In the genomic region with DNA sequence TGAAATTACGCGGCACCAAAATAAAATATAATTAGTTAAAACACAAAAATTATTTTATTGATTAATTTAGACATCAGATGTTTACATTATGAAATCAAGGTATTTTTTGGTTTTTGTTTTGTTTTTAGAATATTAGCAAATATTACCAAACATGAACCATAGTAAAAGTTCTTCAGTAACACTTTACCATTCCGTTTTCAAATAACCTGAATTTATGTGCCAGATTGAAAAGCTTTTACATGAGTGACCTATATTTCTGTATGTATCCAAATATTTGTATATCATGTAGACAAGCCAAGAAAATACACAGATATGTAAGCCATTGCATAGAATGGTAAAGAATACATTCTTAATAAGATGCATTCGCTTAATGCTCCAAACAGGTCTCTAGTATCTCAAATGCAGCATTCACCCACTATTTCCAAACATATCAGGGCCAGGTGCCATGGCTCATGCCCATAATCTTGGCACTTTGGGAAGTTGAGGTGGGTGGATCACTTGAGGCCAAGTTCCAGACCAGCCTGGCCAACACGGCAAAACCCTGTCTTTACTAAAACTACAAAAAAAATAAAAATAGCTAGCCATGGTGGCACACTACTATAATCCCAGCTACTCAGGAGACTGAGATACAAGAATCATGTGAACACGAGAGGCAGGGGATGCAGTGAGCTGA, we compare ENCODE assay signal across 29 cellular contexts.
"Had no signal": no experiment of that assay in that cellular context is flagged by ENCODE, and none has a peak within 500 bp of the region (broad histone marks: within the 10 kb centered on the region; RNA-seq: fewer than 3 reads in every experiment).

No MANE protein-coding gene starts in this region.

- H3K27ac ChIP-seq: ascending aorta, foreskin keratinocyte, heart left ventricle, lower lobe of right lung, right lobe of liver, skin epidermis, thyroid gland, WERI-Rb-1 had no signal

- H3K9me3 Mint-ChIP-seq: activated CD4-positive, alpha-beta memory T cell treated with anti-CD3 and anti-CD28 coated beads, Interleukin-2, amount 10 ng/mL, durations not matched to agents 7 days and 5 days; activated CD4-positive, alpha-beta T cell treated with anti-CD3 and anti-CD28 coated beads, Interleukin-2, amount 10 ng/mL, durations not matched to agents 7 days and 5 days; activated naive CD8-positive, alpha-beta T cell treated with anti-CD3 and anti-CD28 coated beads, Interleukin-2, amount 10 ng/mL, durations not matched to agents 7 days and 5 days; activated T-helper 2 cell treated with anti-CD3 and anti-CD28 coated beads, Interferon-gamma antibody, Interleukin-2, Interleukin-4, amounts not matched to agents 10 μg/mL and 5 μg/mL and 100 μg/mL, durations not matched to agents 14 hours and 24 hours and 36 hours; effector memory CD8-positive, alpha-beta T cell; immature natural killer cell; natural killer cell treated with Interleukin-12 subunit alpha and Interleukin-12 subunit beta and Interleukin-15 and Interleukin-18, amount 100 ng/mL, for 72 hours; stimulated activated effector memory CD8-positive, alpha-beta T cell treated with anti-CD3 and anti-CD28 coated beads, Interleukin-12 subunit alpha, Interleukin-12 subunit beta, amount 100 ng/mL, for 72 hours; stimulated activated naive CD8-positive, alpha-beta T cell treated with anti-CD3 and anti-CD28 coated beads, Interleukin-15, amount 100 ng/mL, for 72 hours had no signal

- H3K9me3 ChIP-seq: ascending aorta, heart left ventricle, lower lobe of right lung, mucosa of descending colon, right lobe of liver, thyroid gland had no signal

- DNase-seq: activated CD4-positive, alpha-beta memory T cell treated with anti-CD3 and anti-CD28 coated beads, Interleukin-2, amount 10 ng/mL, durations not matched to agents 7 days and 5 days; activated CD4-positive, alpha-beta T cell treated with anti-CD3 and anti-CD28 coated beads, Interleukin-2, amount 10 ng/mL, durations not matched to agents 7 days and 5 days; activated naive CD8-positive, alpha-beta T cell treated with anti-CD3 and anti-CD28 coated beads, Interleukin-2, amount 10 ng/mL, durations not matched to agents 7 days and 5 days; activated T-cell treated with anti-CD3 and anti-CD28 coated beads, Interleukin-2, amount 50 U/mL, for 48 hours; cortex of kidney; effector memory CD8-positive, alpha-beta T cell; foreskin keratinocyte; heart left ventricle; hypothalamus; immature natural killer cell; kidney glomerular epithelial cell; lower lobe of right lung; mesendoderm; mucosa of descending colon; right lobe of liver; stimulated activated CD4-positive, alpha-beta T cell treated with anti-CD3 and anti-CD28 coated beads, Interleukin-4, amount 100 ng/mL, for 24 hours; stimulated activated naive CD8-positive, alpha-beta T cell treated with anti-CD3 and anti-CD28 coated beads, Interleukin-15, amount 100 ng/mL, for 72 hours; T-helper 17 cell; T1000; WERI-Rb-1 had no signal

- H3K4me3 Mint-ChIP-seq: activated CD4-positive, alpha-beta memory T cell treated with anti-CD3 and anti-CD28 coated beads, Interleukin-2, amount 10 ng/mL, durations not matched to agents 7 days and 5 days; activated CD4-positive, alpha-beta T cell treated with anti-CD3 and anti-CD28 coated beads, Interleukin-2, amount 10 ng/mL, durations not matched to agents 7 days and 5 days; activated naive CD8-positive, alpha-beta T cell treated with anti-CD3 and anti-CD28 coated beads, Interleukin-2, amount 10 ng/mL, durations not matched to agents 7 days and 5 days; brain; effector memory CD8-positive, alpha-beta T cell; immature natural killer cell; natural killer cell treated with Interleukin-12 subunit alpha and Interleukin-12 subunit beta and Interleukin-15 and Interleukin-18, amount 100 ng/mL, for 72 hours; stimulated activated effector memory CD8-positive, alpha-beta T cell treated with anti-CD3 and anti-CD28 coated beads, Interleukin-12 subunit alpha, Interleukin-12 subunit beta, amount 100 ng/mL, for 72 hours; stimulated activated naive CD8-positive, alpha-beta T cell treated with anti-CD3 and anti-CD28 coated beads, Interleukin-15, amount 100 ng/mL, for 72 hours; T-helper 17 cell had no signal

- H3K4me1 ChIP-seq: ascending aorta, foreskin keratinocyte, lower lobe of right lung, right lobe of liver, thyroid gland had no signal

- H3K36me3 Mint-ChIP-seq: brain; immature natural killer cell; natural killer cell treated with Interleukin-12 subunit alpha and Interleukin-12 subunit beta and Interleukin-15 and Interleukin-18, amount 100 ng/mL, for 72 hours; stimulated activated effector memory CD8-positive, alpha-beta T cell treated with anti-CD3 and anti-CD28 coated beads, Interleukin-12 subunit alpha, Interleukin-12 subunit beta, amount 100 ng/mL, for 72 hours had no signal

- H3K27me3 ChIP-seq: right lobe of liver, thyroid gland had no signal

- H3K4me3 ChIP-seq: ascending aorta, mucosa of descending colon, right lobe of liver, thyroid gland had no signal

- H3K27ac Mint-ChIP-seq: activated CD4-positive, alpha-beta memory T cell treated with anti-CD3 and anti-CD28 coated beads, Interleukin-2, amount 10 ng/mL, durations not matched to agents 7 days and 5 days; activated CD4-positive, alpha-beta T cell treated with anti-CD3 and anti-CD28 coated beads, Interleukin-2, amount 10 ng/mL, durations not matched to agents 7 days and 5 days; activated naive CD8-positive, alpha-beta T cell treated with anti-CD3 and anti-CD28 coated beads, Interleukin-2, amount 10 ng/mL, durations not matched to agents 7 days and 5 days; activated T-helper 2 cell treated with anti-CD3 and anti-CD28 coated beads, Interferon-gamma antibody, Interleukin-2, Interleukin-4, amounts not matched to agents 10 μg/mL and 5 μg/mL and 100 μg/mL, durations not matched to agents 14 hours and 24 hours and 36 hours; brain; effector memory CD8-positive, alpha-beta T cell; immature natural killer cell; natural killer cell treated with Interleukin-12 subunit alpha and Interleukin-12 subunit beta and Interleukin-15 and Interleukin-18, amount 100 ng/mL, for 72 hours; stimulated activated effector memory CD8-positive, alpha-beta T cell treated with anti-CD3 and anti-CD28 coated beads, Interleukin-12 subunit alpha, Interleukin-12 subunit beta, amount 100 ng/mL, for 72 hours; stimulated activated naive CD8-positive, alpha-beta T cell treated with anti-CD3 and anti-CD28 coated beads, Interleukin-15, amount 100 ng/mL, for 72 hours; T-helper 17 cell had no signal

- H3K4me1 Mint-ChIP-seq: activated CD4-positive, alpha-beta memory T cell treated with anti-CD3 and anti-CD28 coated beads, Interleukin-2, amount 10 ng/mL, durations not matched to agents 7 days and 5 days; activated CD4-positive, alpha-beta T cell treated with anti-CD3 and anti-CD28 coated beads, Interleukin-2, amount 10 ng/mL, durations not matched to agents 7 days and 5 days; activated naive CD8-positive, alpha-beta T cell treated with anti-CD3 and anti-CD28 coated beads, Interleukin-2, amount 10 ng/mL, durations not matched to agents 7 days and 5 days; brain; immature natural killer cell; stimulated activated effector memory CD8-positive, alpha-beta T cell treated with anti-CD3 and anti-CD28 coated beads, Interleukin-12 subunit alpha, Interleukin-12 subunit beta, amount 100 ng/mL, for 72 hours; stimulated activated naive CD8-positive, alpha-beta T cell treated with anti-CD3 and anti-CD28 coated beads, Interleukin-15, amount 100 ng/mL, for 72 hours; T-helper 17 cell had no signal

- ATAC-seq: activated CD4-positive, CD25-positive, alpha-beta regulatory T cell treated with anti-CD3 and anti-CD28 coated beads, Interleukin-2, amount 50 U/mL, for 24 hours; effector memory CD8-positive, alpha-beta T cell; foreskin keratinocyte; heart left ventricle; left lobe of liver; lower lobe of right lung; mucosa of descending colon; natural killer cell treated with Interleukin-12 subunit alpha and Interleukin-12 subunit beta and Interleukin-15 and Interleukin-18, amount 100 ng/mL, for 72 hours; right lobe of liver; stimulated activated effector memory CD8-positive, alpha-beta T cell treated with anti-CD3 and anti-CD28 coated beads, Interleukin-12 subunit alpha, Interleukin-12 subunit beta, amount 100 ng/mL, for 72 hours; stimulated activated naive CD8-positive, alpha-beta T cell treated with anti-CD3 and anti-CD28 coated beads, Interleukin-15, amount 100 ng/mL, for 72 hours; T-helper 17 cell had no signal

- H3K36me3 ChIP-seq: ascending aorta, heart left ventricle, lower lobe of right lung, right lobe of liver, thyroid gland, WERI-Rb-1 had no signal
